Comparison of ENCODE assay signal across 11 cellular contexts in genomic region chr4:159042097-159042605, GRCh38.
DNase-seq lines count a peak whose midpoint lies in the region; ATAC-seq and TF ChIP-seq lines count a peak whose summit lies in the region.
"Had no signal": no experiment of that assay in that cellular context is flagged by ENCODE, and none has a peak within 500 bp of the region (broad histone marks: within the 10 kb centered on the region; RNA-seq: fewer than 3 reads in every experiment).

No MANE protein-coding gene starts in this region.

- no peak overlapping the region for H3K4me3 ChIP-seq in BLaER1
- H3K4me3 ChIP-seq: prostate gland had no signal

- DNase-seq in Kasumi-1 (lab: John Stamatoyannopoulos, UW) (peak; percentile 16 to 24), erythroblast (lab: John Stamatoyannopoulos, UW) (peak; percentile 96 to 99), NCI-H1048 (lab: John Stamatoyannopoulos, UW) (no peak), T-helper 2 cell (no peak), activated gamma-delta T cell treated with Interleukin-2 at 50 U/mL for 16 hours (no peak)
- no peak for DNase-seq in stimulated activated CD4-positive, alpha-beta T cell treated with anti-CD3 and anti-CD28 coated beads, Interleukin-2, amount 100 ng/mL, for 24 hours
- DNase-seq: CD4-positive, CD25-positive, alpha-beta regulatory T cell had no signal

- H3K27me3 ChIP-seq in BLaER1, result no peaks in the 10 kb centered on the region

- no peaks in the 10 kb centered on the region for H3K36me3 ChIP-seq in BLaER1
- H3K36me3 ChIP-seq: prostate gland had no signal

- peak; percentile 97 for TF ChIP-seq POLR2A in erythroblast (IDR thresholded peaks at IDR 0.05; ENCODE audit: low read length)

- no peaks in the 10 kb centered on the region for H3K9me3 ChIP-seq in BLaER1
- H3K9me3 ChIP-seq: prostate gland had no signal

- ATAC-seq in GM18867 (IDR thresholded peaks at IDR 0.05; ENCODE audit: unreplicated experiment), result peak; percentile 37
- ATAC-seq: esophagus mucosa had no signal

- H3K4me1 ChIP-seq in BLaER1, result peaks cover 22% of the 10 kb centered on the region
- H3K4me1 ChIP-seq: prostate gland had no signal

- no peak overlapping the region for H3K9ac ChIP-seq in BLaER1

- H4K20me1 ChIP-seq in BLaER1, result no peaks in the 10 kb centered on the region

- peak overlapping the region; percentile 7; the same call in 1 of the 2 replicates for H3K4me2 ChIP-seq in BLaER1

- no peak overlapping the region for H3K27ac ChIP-seq in BLaER1
- H3K27ac ChIP-seq: prostate gland had no signal

Comparison
In these comparisons a context has a peak if more than half of its experiments do, and no peak if none do; other contexts are left out.
1. DNase-seq: peak in Kasumi-1 (2 of 2) and erythroblast (2 of 2); none in NCI-H1048 (single experiment), T-helper 2 cell (0 of 5), activated gamma-delta T cell treated with Interleukin-2 at 50 U/mL for 16 hours (single experiment) and stimulated activated CD4-positive, alpha-beta T cell treated with anti-CD3 and anti-CD28 coated beads, Interleukin-2, amount 100 ng/mL, for 24 hours (0 of 2).